ENCODE assay signal across 8 cellular contexts in the genomic region with DNA sequence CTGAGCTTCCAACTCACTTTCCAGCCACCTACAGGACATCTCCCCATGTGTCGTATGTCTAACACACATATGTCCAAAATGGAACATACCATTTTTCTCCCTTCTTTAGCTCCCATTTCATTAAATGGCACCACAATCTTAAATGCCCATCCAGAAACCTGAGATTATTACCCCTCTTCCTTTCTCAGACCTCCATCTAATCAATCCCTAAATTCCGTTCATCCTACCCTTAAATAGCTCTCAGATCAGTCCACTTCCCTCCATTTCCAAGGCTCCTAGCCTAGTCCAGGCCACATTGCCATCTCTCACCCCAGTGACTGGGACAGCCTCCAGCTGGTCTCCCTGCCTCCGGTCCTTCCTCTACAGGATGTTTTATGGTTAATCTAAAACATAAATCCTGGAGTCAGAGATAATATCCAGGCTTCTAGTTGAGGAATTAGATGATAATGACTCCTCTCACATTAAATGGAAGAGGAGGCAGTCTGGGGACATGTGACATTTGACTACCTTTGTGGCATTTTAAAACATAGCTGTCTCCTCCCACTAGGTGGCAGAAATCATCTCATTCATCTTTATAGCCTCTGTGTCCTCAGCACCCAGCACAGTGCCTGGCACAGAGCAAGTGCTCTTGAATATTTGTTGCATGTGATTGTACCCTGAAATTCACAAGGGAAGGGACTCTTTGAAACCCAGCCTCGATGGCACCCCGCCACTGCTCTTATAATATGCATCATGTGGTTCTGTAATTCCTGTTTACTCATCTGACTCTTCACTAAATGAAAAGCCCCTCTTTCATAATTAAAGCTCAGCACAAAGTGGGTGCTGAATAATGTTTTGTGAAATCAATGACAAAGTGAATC.
DNase-seq lines count a peak whose midpoint lies in the region; ATAC-seq and TF ChIP-seq lines count a peak whose summit lies in the region.

No MANE protein-coding gene starts in this region.

- no peaks in the 10 kb centered on the region for H3K27me3 ChIP-seq in uterus

- no peaks in the 10 kb centered on the region for H3K4me1 ChIP-seq in uterus

- no peak for TF ChIP-seq POLR2A in uterus (IDR thresholded peaks at IDR 0.05)

- H3K27ac Mint-ChIP-seq in endothelial cell (ENCODE audit: unreplicated experiment) = no peak overlapping the region

- no peaks in the 10 kb centered on the region for H3K36me3 ChIP-seq in uterus

- peaks cover 6% of the 10 kb centered on the region for H3K27me3 Mint-ChIP-seq in endothelial cell (ENCODE audit: unreplicated experiment)

- TF ChIP-seq CTCF in 22Rv1 (IDR thresholded peaks at IDR 0.05) (peak; percentile 78), endothelial cell (IDR thresholded peaks at IDR 0.05; ENCODE audit: unreplicated experiment) (peak; percentile 36), uterus (IDR thresholded peaks at IDR 0.05) (no peak)

- DNase-seq in DMS53 (lab: John Stamatoyannopoulos, UW) (peak; percentile 66), NCI-H526 treated with DMSO at 0.1 percent for 48 hours (lab: John Stamatoyannopoulos, UW) (peak; percentile 33), endothelial cell (ENCODE audit: low spot score) (no peak), putamen (ENCODE audit: low spot score) (peak; percentile 48), uterus (no peak)

- intact Hi-C loops in uterus (cut with DNase I; ENCODE audit: low total_unique reads) = no loop called here

- H3K9me3 Mint-ChIP-seq in endothelial cell (ENCODE audit: unreplicated experiment) = no peaks in the 10 kb centered on the region

- no peaks in the 10 kb centered on the region for H3K9me3 ChIP-seq in uterus

- H3K4me1 Mint-ChIP-seq in endothelial cell (ENCODE audit: unreplicated experiment) = peaks cover 29% of the 10 kb centered on the region

- H3K27ac ChIP-seq in 22Rv1 = no peak overlapping the region
- H3K27ac ChIP-seq in uterus = no peak overlapping the region

- H3K4me3 Mint-ChIP-seq in endothelial cell (ENCODE audit: unreplicated experiment) = no peak overlapping the region

- no peak overlapping the region for H3K4me3 ChIP-seq in uterus

- ATAC-seq in GM18498 (IDR thresholded peaks at IDR 0.05; ENCODE audit: unreplicated experiment) (no peak), HG03469 (IDR thresholded peaks at IDR 0.05; ENCODE audit: unreplicated experiment) (no peak)

- peaks cover 6% of the 10 kb centered on the region for H3K36me3 Mint-ChIP-seq in endothelial cell (ENCODE audit: low read depth, unreplicated experiment)

Comparison
In these comparisons a context has a peak if more than half of its experiments do, and no peak if none do; other contexts are left out.
1. CTCF ChIP-seq: peak in 22Rv1 (single experiment) and endothelial cell (single experiment); none in uterus (0 of 4).
2. DNase-seq: peak in DMS53 (single experiment), NCI-H526 treated with DMSO at 0.1 percent for 48 hours (single experiment) and putamen (single experiment); none in endothelial cell (single experiment) and uterus (0 of 2).